8 cellular contexts compared by ENCODE assay signal in genomic region chr17:81238815-81239713, GRCh38. TPM values are rescaled to one million over a fixed set of nuclear protein-coding genes. Genes with fewer than 3 reads are reported as not detected.
A peak's percentile ranks its signal among the peaks of the same experiment; 100 is the strongest.
DNase-seq lines count a peak whose midpoint lies in the region; ATAC-seq and TF ChIP-seq lines count a peak whose summit lies in the region.

Gene NDUFAF8 (plus strand): TSS chr17:81239318. CDS start chr17:81239364, 46 bp downstream.
Gene TEPSIN (minus strand): TSS chr17:81239055. CDS start chr17:81239033, 22 bp downstream.

- H3K27ac ChIP-seq in ascending aorta, result peak within 1 kb of the TSS; percentile 66 to 84
- H3K27ac ChIP-seq in right cardiac atrium (ENCODE audit: low read length), result peak within 1 kb of the TSS; percentile 22
- H3K27ac ChIP-seq in uterus, result peak within 1 kb of the TSS; percentile 68 to 84

- peak within 1 kb of the TSS; percentile 96 for H3K4me3 Mint-ChIP-seq in T-helper 2 cell treated with Interferon-gamma antibody and Interleukin-4, amounts not matched to agents 5 μg/mL and 100 μg/mL, for 36 hours

- H3K4me1 ChIP-seq in ascending aorta, result peaks cover 6 to 23% of the 10 kb centered on the region in 2 donors
- peaks cover 8% of the 10 kb centered on the region for H3K4me1 ChIP-seq in right cardiac atrium (ENCODE audit: control insufficient read depth, insufficient read depth, low read length)
- H3K4me1 ChIP-seq in uterus, result peaks cover 0 to 6% of the 10 kb centered on the region in 2 donors

- no peak for TF ChIP-seq CTCF in ascending aorta (IDR thresholded peaks at IDR 0.05)
- peak in 2 of 4 experiments; percentile 23 to 39 for TF ChIP-seq CTCF in uterus (IDR thresholded peaks at IDR 0.05)

- peak within 1 kb of the TSS; percentile 97 for H3K27ac Mint-ChIP-seq in T-helper 2 cell treated with Interferon-gamma antibody and Interleukin-4, amounts not matched to agents 5 μg/mL and 100 μg/mL, for 36 hours

- H3K36me3 Mint-ChIP-seq in T-helper 2 cell treated with Interferon-gamma antibody and Interleukin-4, amounts not matched to agents 5 μg/mL and 100 μg/mL, for 36 hours (ENCODE audit: low read depth), result peaks cover 10% of the 10 kb centered on the region

- H3K36me3 ChIP-seq in ascending aorta, result no peaks in the 10 kb centered on the region
- H3K36me3 ChIP-seq in uterus, result no peaks in the 10 kb centered on the region

- WGBS in right cardiac atrium, result under 1% methylated on average over 100 of the region's 100 CpGs

- H3K4me1 Mint-ChIP-seq in T-helper 2 cell treated with Interferon-gamma antibody and Interleukin-4, amounts not matched to agents 5 μg/mL and 100 μg/mL, for 36 hours (ENCODE audit: low read depth), result peaks cover 16% of the 10 kb centered on the region

- no peaks in the 10 kb centered on the region for H3K9me3 ChIP-seq in ascending aorta
- no peaks in the 10 kb centered on the region for H3K9me3 ChIP-seq in right cardiac atrium (ENCODE audit: control insufficient read depth, low read length)
- H3K9me3 ChIP-seq in uterus, result no peaks in the 10 kb centered on the region

- H3K27me3 Mint-ChIP-seq in T-helper 2 cell treated with Interferon-gamma antibody and Interleukin-4, amounts not matched to agents 5 μg/mL and 100 μg/mL, for 36 hours (ENCODE audit: low read depth), result no peaks in the 10 kb centered on the region

- intact Hi-C loops in ascending aorta (cut with DNase I) (loop anchor here (1.0 kb wide), 1 partner anchor 16 kb away; no protein-coding TSS in a partner anchor), right cardiac atrium (cut with DNase I) (no loop called here), uterus (cut with DNase I; ENCODE audit: low total_unique reads) (no loop called here)

- H3K4me3 ChIP-seq in ascending aorta (peak within 1 kb of the TSS; percentile 88 to 95), right cardiac atrium (ENCODE audit: low read length) (peak within 1 kb of the TSS; percentile 79), uterus (peak within 1 kb of the TSS; percentile 70 to 89)

- peak; percentile 99 to 100 for DNase-seq in NCI-H1930 (lab: John Stamatoyannopoulos, UW)
- DNase-seq in T-helper 2 cell treated with Interferon-gamma antibody and Interleukin-4, amounts not matched to agents 5 μg/mL and 100 μg/mL, for 36 hours (ENCODE audit: low spot score), result peak; percentile 97
- peak; percentile 94 to 99 for DNase-seq in ascending aorta (ENCODE audit: low spot score in 2 of 2)
- peak; percentile 96 to 98 (median 98) for DNase-seq in right cardiac atrium
- peak; percentile 98 for DNase-seq in pulmonary artery endothelial cell (ENCODE audit: low read depth, low spot score)
- DNase-seq in uterus, result peak; percentile 98 to 99

- TF ChIP-seq POLR2A in uterus (IDR thresholded peaks at IDR 0.05), result peak; percentile 28 to 58

- no peaks in the 10 kb centered on the region for H3K27me3 ChIP-seq in ascending aorta
- H3K27me3 ChIP-seq in right cardiac atrium (ENCODE audit: control insufficient read depth, insufficient read depth), result no peaks in the 10 kb centered on the region
- no peaks in the 10 kb centered on the region for H3K27me3 ChIP-seq in uterus

- H3K9me3 Mint-ChIP-seq in T-helper 2 cell treated with Interferon-gamma antibody and Interleukin-4, amounts not matched to agents 5 μg/mL and 100 μg/mL, for 36 hours, result no peaks in the 10 kb centered on the region

- ATAC-seq in GM18502 (IDR thresholded peaks at IDR 0.05; ENCODE audit: poor library complexity, unreplicated experiment), result peak; percentile 91
- peak; percentile 90 for ATAC-seq in HG02970 (IDR thresholded peaks at IDR 0.05; ENCODE audit: low FRiP score, unreplicated experiment)
- ATAC-seq in right cardiac atrium, result peak; percentile 97 to 98

RNA-seq across cellular contexts. Expression of gene NDUFAF8, which starts in this region (rescaled TPM):
- total RNA-seq in ascending aorta (6.5 TPM), right cardiac atrium (10 to 100 TPM; 51.5 to 75.4 (median 62.5) TPM), pulmonary artery endothelial cell (44.0 and 47.6 TPM in 2 replicates), uterus (10 to 100 TPM in 1 of 4 donors, 1 to 10 TPM in 3; 1.8 to 31.9 (median 6.7) TPM)
- polyA plus RNA-seq in right cardiac atrium, result 55.0 TPM

RNA-seq across cellular contexts. Expression of gene TEPSIN, which starts in this region (rescaled TPM):
- total RNA-seq in ascending aorta (117 TPM), right cardiac atrium (10 to 100 TPM; 12.5 to 17.7 (median 14.2) TPM), pulmonary artery endothelial cell (9.0 and 15.8 TPM in 2 replicates), uterus (10 to 100 TPM in 2 of 4 donors, 1 to 10 TPM in 1, not detected in 1; 6.4 to 31.2 (median 22.6) TPM)
- 12.6 TPM for polyA plus RNA-seq in right cardiac atrium

Comparison
In these comparisons a context has a peak if more than half of its experiments do, and no peak if none do; other contexts are left out.
1. Peak in every context shown above with its lines: DNase-seq, ATAC-seq, H3K4me3 ChIP-seq and H3K27ac ChIP-seq.
2. H3K27ac ChIP-seq: peak in every context shown above with its lines; median percentile 76 in uterus; 75 in ascending aorta; 22 in right cardiac atrium.